23 cellular contexts compared by ENCODE assay signal in genomic region chr7:70774895-70775527, GRCh38.
DNase-seq lines count a peak whose midpoint lies in the region; ATAC-seq, FAIRE-seq and TF ChIP-seq lines count a peak whose summit lies in the region.
"Had no signal": no experiment of that assay in that cellular context is flagged by ENCODE, and none has a peak within 500 bp of the region (broad histone marks: within the 10 kb centered on the region; RNA-seq: fewer than 3 reads in every experiment).

No MANE protein-coding gene starts in this region.

- ATAC-seq in GM12878 = no peak
- peak; percentile 52 for ATAC-seq in left lobe of liver
- ATAC-seq in Right ventricle myocardium inferior = no peak
- no peak for ATAC-seq in GM18868 (IDR thresholded peaks at IDR 0.05; ENCODE audit: unreplicated experiment)
- ATAC-seq in HG03175 (IDR thresholded peaks at IDR 0.05; ENCODE audit: unreplicated experiment) = no peak
- ATAC-seq: PC-3 had no signal

- H3K36me3 ChIP-seq in GM12878 (ENCODE audit: control insufficient read depth in 2 of 2, insufficient read depth in 2 of 2, low read length in 1 of 2) = peaks cover 15 to 27% of the 10 kb centered on the region in 2 experiments

- no peak for TF ChIP-seq CTCF in GM12878 (IDR thresholded peaks at IDR 0.05 in 2 of 3, conservative IDR thresholded peaks at IDR 0.05 in 1 of 3; ENCODE audit: control insufficient read depth in 2 of 3, extremely low read depth in 1 of 3, insufficient read depth in 1 of 3, low read depth in 3 of 3, low read length in 3 of 3)

- H4K20me1 ChIP-seq in GM12878 (ENCODE audit: control insufficient read depth, insufficient read depth) = no peaks in the 10 kb centered on the region

- H3K27ac ChIP-seq in GM12878 (ENCODE audit: control insufficient read depth, insufficient read depth) = peak overlapping the region; percentile 6; the same call in 1 of the 2 replicates
- H3K27ac ChIP-seq: 22Rv1, C4-2B, SJCRH30 had no signal

- no peak for TF ChIP-seq POLR2A in GM12878 (IDR thresholded peaks at IDR 0.05; ENCODE audit: low read depth, low read length)

- H3K4me3 Mint-ChIP-seq in activated CD4-positive, alpha-beta memory T cell treated with anti-CD3 and anti-CD28 coated beads, Interleukin-2, amount 10 ng/mL, durations not matched to agents 7 days and 5 days = no peak overlapping the region
- H3K4me3 Mint-ChIP-seq in activated CD4-positive, alpha-beta memory T cell treated with anti-CD3 and anti-CD28 coated beads for 36 hours = no peak overlapping the region
- H3K4me3 Mint-ChIP-seq: B cell had no signal

- in situ Hi-C loops in GM12878 (cut with MboI) = no loop called here

- CTCF ChIA-PET in activated CD4-positive, alpha-beta memory T cell treated with anti-CD3 and anti-CD28 coated beads, Interleukin-2, amount 10 ng/mL, durations not matched to agents 7 days and 5 days (lab: Charles Lee) = interaction anchor here (0.8 to 3.6 kb wide), 8 partner anchors 11 to 95 kb away, joined by 3 to 16 read pairs (median 4); no protein-coding TSS in a partner anchor
- CTCF ChIA-PET in activated CD4-positive, alpha-beta memory T cell treated with anti-CD3 and anti-CD28 coated beads for 36 hours (lab: Charles Lee) = interaction anchor here (0.9 to 1.9 kb wide), 5 partner anchors 52 to 128 kb away, joined by 3 to 8 read pairs (median 4); no protein-coding TSS in a partner anchor
- CTCF ChIA-PET in GM12878 (lab: Yijun Ruan, JAX) = interaction anchor here (0.6 to 7.1 kb wide), 20 partner anchors 11 to 606 kb away, joined by 3 to 131 read pairs (median 5); no protein-coding TSS in a partner anchor

- H3K79me2 ChIP-seq in GM12878 (ENCODE audit: control insufficient read depth, insufficient read depth, low read length) = peaks cover 1% of the 10 kb centered on the region; the same call in 1 of the 2 replicates

- H3K4me2 ChIP-seq in GM12878 (ENCODE audit: control insufficient read depth, insufficient read depth) = no peak overlapping the region

- H2AFZ ChIP-seq in GM12878 (ENCODE audit: control insufficient read depth, low read depth, low read length) = no peak overlapping the region

- peaks cover 23% of the 10 kb centered on the region for H3K36me3 Mint-ChIP-seq in activated CD4-positive, alpha-beta memory T cell treated with anti-CD3 and anti-CD28 coated beads, Interleukin-2, amount 10 ng/mL, durations not matched to agents 7 days and 5 days (ENCODE audit: low read depth)
- H3K36me3 Mint-ChIP-seq in activated CD4-positive, alpha-beta memory T cell treated with anti-CD3 and anti-CD28 coated beads for 36 hours = peaks cover 4% of the 10 kb centered on the region

- RAD21 ChIA-PET in GM12878 (lab: Charles Lee; ENCODE audit: unreplicated experiment) = interaction anchor here (1.0 to 7.5 kb wide), 11 partner anchors 10 to 81 kb away, joined by 3 to 125 read pairs (median 4); no protein-coding TSS in a partner anchor

- no peak overlapping the region for H3K4me3 ChIP-seq in GM12878
- H3K4me3 ChIP-seq: SJCRH30 had no signal

- intact Hi-C loops in activated CD4-positive, alpha-beta memory T cell treated with anti-CD3 and anti-CD28 coated beads for 36 hours (cut with micrococcal nuclease) = loop anchor here (5.0 kb wide), 1 partner anchor 58 kb away; no protein-coding TSS in a partner anchor
- intact Hi-C loops in GM12878 (cut with micrococcal nuclease; ENCODE audit: unreplicated experiment) = loop anchor here (2.0 to 5.0 kb wide), 2 partner anchors 58 to 78 kb away; no protein-coding TSS in a partner anchor
- intact Hi-C loops in Right ventricle myocardium inferior (cut with DNase I) = no loop called here

- BruUV-seq in GM12878 (replicated peaks; lab: Mats Ljungman, UMichigan) = TSS peak; percentile 11

- no peaks in the 10 kb centered on the region for H3K27me3 Mint-ChIP-seq in activated CD4-positive, alpha-beta memory T cell treated with anti-CD3 and anti-CD28 coated beads, Interleukin-2, amount 10 ng/mL, durations not matched to agents 7 days and 5 days
- H3K27me3 Mint-ChIP-seq in activated CD4-positive, alpha-beta memory T cell treated with anti-CD3 and anti-CD28 coated beads for 36 hours = no peaks in the 10 kb centered on the region
- H3K27me3 Mint-ChIP-seq: B cell had no signal

- peaks cover 2% of the 10 kb centered on the region for H3K9me3 Mint-ChIP-seq in activated CD4-positive, alpha-beta memory T cell treated with anti-CD3 and anti-CD28 coated beads, Interleukin-2, amount 10 ng/mL, durations not matched to agents 7 days and 5 days
- no peaks in the 10 kb centered on the region for H3K9me3 Mint-ChIP-seq in activated CD4-positive, alpha-beta memory T cell treated with anti-CD3 and anti-CD28 coated beads for 36 hours

- H3K9me3 ChIP-seq in GM12878 (replicated peaks; ENCODE audit: control insufficient read depth, insufficient read depth, low read length) = no peaks in the 10 kb centered on the region
- H3K9me3 ChIP-seq: SJCRH30 had no signal

- peaks cover 14% of the 10 kb centered on the region for H3K4me1 ChIP-seq in GM12878 (ENCODE audit: control insufficient read depth, insufficient read depth, low read length)

- DNase-seq in activated CD4-positive, alpha-beta memory T cell treated with anti-CD3 and anti-CD28 coated beads, Interleukin-2, amount 10 ng/mL, durations not matched to agents 7 days and 5 days = no peak
- no peak for DNase-seq in activated CD4-positive, alpha-beta memory T cell treated with anti-CD3 and anti-CD28 coated beads for 36 hours
- DNase-seq in GM12878 (ENCODE audit: low read depth, low spot score) (no peak), left lobe of liver (ENCODE audit: low spot score) (no peak), retina (peak; percentile 33), Right ventricle myocardium inferior (ENCODE audit: missing footprints) (no peak)
- DNase-seq: COR-L47, GDM1, KBM-7, MV-4-11, NCI-H1105, NCI-H1436 treated with DMSO at 0.1 percent for 48 hours, NCI-H187 treated with DMSO at 0.1 percent for 48 hours, PC-3, SJCRH30 had no signal

- SMC1A ChIA-PET in GM12878 (lab: Charles Lee; ENCODE audit: uncharacterized antibody, unreplicated experiment) = interaction anchor here (0.6 to 12.4 kb wide), 12 partner anchors 14 to 732 kb away, joined by 3 to 177 read pairs (median 6); no protein-coding TSS in a partner anchor

- H3K27me3 ChIP-seq in GM12878 (replicated peaks in 1 of 2; ENCODE audit: control insufficient read depth in 2 of 2, insufficient read depth in 2 of 2, low read length in 1 of 2) = no peaks in the 10 kb centered on the region
- H3K27me3 ChIP-seq: SJCRH30 had no signal

- peaks cover 54% of the 10 kb centered on the region for H3K4me1 Mint-ChIP-seq in activated CD4-positive, alpha-beta memory T cell treated with anti-CD3 and anti-CD28 coated beads, Interleukin-2, amount 10 ng/mL, durations not matched to agents 7 days and 5 days
- H3K4me1 Mint-ChIP-seq in activated CD4-positive, alpha-beta memory T cell treated with anti-CD3 and anti-CD28 coated beads for 36 hours (ENCODE audit: low read depth) = peaks cover 48% of the 10 kb centered on the region
- H3K4me1 Mint-ChIP-seq: B cell had no signal

- no peak for TF ChIP-seq RAD21 in GM12878 (IDR thresholded peaks at IDR 0.05; ENCODE audit: insufficient read depth, low read depth, low read length)

- POLR2A ChIA-PET in activated CD4-positive, alpha-beta memory T cell treated with anti-CD3 and anti-CD28 coated beads, Interleukin-2, amount 10 ng/mL, durations not matched to agents 7 days and 5 days (lab: Charles Lee) = interaction anchor here (1.4 to 6.4 kb wide), 3 partner anchors 11 to 13 kb away, joined by 4 to 75 read pairs (median 32); no protein-coding TSS in a partner anchor
- POLR2A ChIA-PET in activated CD4-positive, alpha-beta memory T cell treated with anti-CD3 and anti-CD28 coated beads for 36 hours (lab: Charles Lee) = no interaction called here
- POLR2A ChIA-PET in GM12878 (lab: Charles Lee) = interaction anchor here (0.6 to 2.2 kb wide), 6 partner anchors 11 to 968 kb away, joined by 3 to 7 read pairs (median 3); no protein-coding TSS in a partner anchor

- TF ChIP-seq EP300 in GM12878 (IDR thresholded peaks at IDR 0.05; ENCODE audit: borderline replicate concordance in 1 of 2, control insufficient read depth in 1 of 2, low read depth in 2 of 2, low read length in 2 of 2) = no peak

- peak overlapping the region; percentile 40 for H3K27ac Mint-ChIP-seq in activated CD4-positive, alpha-beta memory T cell treated with anti-CD3 and anti-CD28 coated beads, Interleukin-2, amount 10 ng/mL, durations not matched to agents 7 days and 5 days
- H3K27ac Mint-ChIP-seq in activated CD4-positive, alpha-beta memory T cell treated with anti-CD3 and anti-CD28 coated beads for 36 hours = no peak overlapping the region
- H3K27ac Mint-ChIP-seq: B cell had no signal

- 78% methylated on average over 3 of the region's 3 CpGs for WGBS in GM12878 (ENCODE audit: insufficient coverage, insufficient replicate concordance, low lambda C conversion rate, missing lambda C conversion rate)

- no peak overlapping the region for H3K9ac ChIP-seq in GM12878 (ENCODE audit: control insufficient read depth, insufficient read depth, low read length)

- FAIRE-seq in GM12878 (lab: Jason Lieb, UNC) = no peak
- FAIRE-seq: GM12892, GM19239, HTR-8/SVneo had no signal

TF ChIP-seq in GM12878, 131 proteins besides CTCF, POLR2A, EP300 and RAD21 (continues in another document):
- no peak for TF ChIP-seq MYB (IDR thresholded peaks at IDR 0.05; ENCODE audit: borderline replicate concordance, low read depth, low read length)
- TF ChIP-seq MTA2 (IDR thresholded peaks at IDR 0.05; ENCODE audit: low read depth) = 0 out of 2 replicates have a peak, but pooled peaks have one; percentile 36
- TF ChIP-seq BRCA1 (IDR thresholded peaks at IDR 0.05; ENCODE audit: low read depth, low read length) = no peak
- TF ChIP-seq FOXM1 (IDR thresholded peaks at IDR 0.05; ENCODE audit: low read depth, low read length) = no peak
